In genomic region chr1:9311489-9311888, GRCh38 we compare ENCODE assay signal across 16 cellular contexts. TPM values are rescaled to one million over a fixed set of nuclear protein-coding genes. Genes with fewer than 3 reads are reported as not detected.
DNase-seq lines count a peak whose midpoint lies in the region; ATAC-seq and TF ChIP-seq lines count a peak whose summit lies in the region.
"Had no signal": no experiment of that assay in that cellular context is flagged by ENCODE, and none has a peak within 500 bp of the region (broad histone marks: within the 10 kb centered on the region; RNA-seq: fewer than 3 reads in every experiment).

No MANE protein-coding gene starts in this region.

- 73 to 77% methylated on average over 9 of the region's 9 CpGs for WGBS in esophagus squamous epithelium, 2 donors
- WGBS in neuronal stem cell (ENCODE audit: extremely low coverage in 2 of 2, insufficient read length in 2 of 2, insufficient replicate concordance in 1 of 2), 2 donors: no CpG with 5 or more reads among the region's 9 CpGs

- no peak overlapping the region for H3K4ac ChIP-seq in neuronal stem cell (ENCODE audit: low read length)

- no peaks in the 10 kb centered on the region for H3K27me3 Mint-ChIP-seq in mesothelial cell of epicardium (ENCODE audit: low read depth)
- H3K27me3 Mint-ChIP-seq in stimulated activated naive B cell treated with anti-CD40 and anti-IgM and Interleukin-4, amounts not matched to agents 10 μg/mL and 1 μg/mL and 100 μg/mL, for 72 hours: no peaks in the 10 kb centered on the region
- H3K27me3 Mint-ChIP-seq: CD4-positive, alpha-beta T cell had no signal

- CTCF ChIA-PET in HEK293 (lab: Yijun Ruan, JAX): interaction anchor here (0.6 kb wide), 1 partner anchor 138 kb away, joined by 3 read pairs; no protein-coding TSS in a partner anchor

- no peak for TF ChIP-seq CTCF in HEK293 (tag by site-specific recombination; IDR thresholded peaks at IDR 0.05)
- no peak for TF ChIP-seq CTCF in esophagus squamous epithelium (IDR thresholded peaks at IDR 0.05)
- no peak for TF ChIP-seq CTCF in mesothelial cell of epicardium (IDR thresholded peaks at IDR 0.05; ENCODE audit: unreplicated experiment)

- TF ChIP-seq POLR2A in esophagus squamous epithelium (IDR thresholded peaks at IDR 0.05): no peak

- H2BK15ac ChIP-seq in neuronal stem cell (ENCODE audit: low read length): no peak overlapping the region

- no peak overlapping the region for H2AFZ ChIP-seq in neuronal stem cell (ENCODE audit: low read length)
- H2AFZ ChIP-seq: GM23338 had no signal

- no peaks in the 10 kb centered on the region for H3K9me3 Mint-ChIP-seq in mesothelial cell of epicardium
- no peaks in the 10 kb centered on the region for H3K9me3 Mint-ChIP-seq in stimulated activated naive B cell treated with anti-CD40 and anti-IgM and Interleukin-4, amounts not matched to agents 10 μg/mL and 1 μg/mL and 100 μg/mL, for 72 hours
- H3K9me3 Mint-ChIP-seq: CD4-positive, alpha-beta T cell; GM23338 had no signal

- H3K4me3 Mint-ChIP-seq in mesothelial cell of epicardium: no peak overlapping the region
- H3K4me3 Mint-ChIP-seq in stimulated activated naive B cell treated with anti-CD40 and anti-IgM and Interleukin-4, amounts not matched to agents 10 μg/mL and 1 μg/mL and 100 μg/mL, for 72 hours: no peak overlapping the region
- H3K4me3 Mint-ChIP-seq: CD4-positive, alpha-beta T cell; GM23338 had no signal

- H3K36me3 ChIP-seq in HEK293 (ENCODE audit: control insufficient read depth in 2 of 2, insufficient read depth in 1 of 2, low read length in 2 of 2) (no peaks in the 10 kb centered on the region), esophagus squamous epithelium (peaks cover 0 to 11% (median 0%) of the 10 kb centered on the region in 3 donors), neuronal stem cell (replicated peaks in 1 of 2; ENCODE audit: control insufficient read depth in 2 of 2, insufficient read depth in 2 of 2, low read length in 2 of 2) (no peaks in the 10 kb centered on the region)

- no peak overlapping the region for H4K91ac ChIP-seq in neuronal stem cell (ENCODE audit: low read depth, low read length, poor library complexity)

- no peak overlapping the region for H3K4me3 ChIP-seq in HEK293 (ENCODE audit: low read depth, low read length)
- H3K4me3 ChIP-seq in esophagus squamous epithelium: no peak overlapping the region
- no peak overlapping the region for H3K4me3 ChIP-seq in neuronal stem cell (ENCODE audit: low read length in 2 of 2)
- H3K4me3 ChIP-seq: GM12878, GM23338 had no signal

- H3K4me1 Mint-ChIP-seq in mesothelial cell of epicardium: peaks cover 18% of the 10 kb centered on the region
- peaks cover 14 to 25% of the 10 kb centered on the region in 2 donors for H3K4me1 Mint-ChIP-seq in stimulated activated naive B cell treated with anti-CD40 and anti-IgM and Interleukin-4, amounts not matched to agents 10 μg/mL and 1 μg/mL and 100 μg/mL, for 72 hours
- H3K4me1 Mint-ChIP-seq: GM23338 had no signal

- H3K14ac ChIP-seq in neuronal stem cell (ENCODE audit: low read length): no peak overlapping the region

- peak overlapping the region; percentile 72 for H3K27ac Mint-ChIP-seq in mesothelial cell of epicardium
- no peak overlapping the region for H3K27ac Mint-ChIP-seq in stimulated activated naive B cell treated with anti-CD40 and anti-IgM and Interleukin-4, amounts not matched to agents 10 μg/mL and 1 μg/mL and 100 μg/mL, for 72 hours
- H3K27ac Mint-ChIP-seq: CD4-positive, alpha-beta T cell; GM23338 had no signal

- no peak overlapping the region for H2BK12ac ChIP-seq in neuronal stem cell (ENCODE audit: low read length)

- H3K4me2 ChIP-seq in neuronal stem cell (ENCODE audit: insufficient read depth, low read length, poor library complexity, severe bottlenecking): no peak overlapping the region
- H3K4me2 ChIP-seq: GM23338 had no signal

- H4K8ac ChIP-seq in neuronal stem cell (ENCODE audit: low read depth, low read length): no peak overlapping the region

- H3K36me3 Mint-ChIP-seq in mesothelial cell of epicardium: no peaks in the 10 kb centered on the region
- H3K36me3 Mint-ChIP-seq in stimulated activated naive B cell treated with anti-CD40 and anti-IgM and Interleukin-4, amounts not matched to agents 10 μg/mL and 1 μg/mL and 100 μg/mL, for 72 hours: peaks cover 0 to 2% of the 10 kb centered on the region in 2 donors

- no peak overlapping the region for H3K27ac ChIP-seq in HEK293 (ENCODE audit: extremely low read depth, low read depth, low read length)
- H3K27ac ChIP-seq in esophagus squamous epithelium: peak overlapping the region in 3 of 4 donors; percentile 9 to 28 (median 12)
- H3K27ac ChIP-seq in substantia nigra (ENCODE audit: low read depth, low read length, poor library complexity, severe bottlenecking): peak overlapping the region; percentile 21
- H3K27ac ChIP-seq in neuronal stem cell (replicated peaks; ENCODE audit: low read length): no peak overlapping the region

- no peak overlapping the region for H2BK120ac ChIP-seq in neuronal stem cell (ENCODE audit: low read depth, low read length)

- intact Hi-C loops in esophagus squamous epithelium (cut with DNase I): no loop called here

- DNase-seq in esophagus squamous epithelium (lab: John Stamatoyannopoulos, UW) (no peak), mesothelial cell of epicardium (ENCODE audit: low spot score in 2 of 2, unreplicated experiment in 2 of 2) (no peak), substantia nigra (lab: John Stamatoyannopoulos, UW) (no peak), neuronal stem cell (ENCODE audit: low spot score) (no peak), activated T-cell treated with anti-CD3 and anti-CD28 coated beads for 4 hours (no peak)
- no peak for DNase-seq in stimulated activated naive B cell treated with anti-CD40 and anti-IgM and Interleukin-4, amounts not matched to agents 10 μg/mL and 1 μg/mL and 100 μg/mL, for 72 hours
- DNase-seq: Caco-2; CD4-positive, alpha-beta T cell; MM.1S; NCI-H1092 treated with DMSO at 0.1 percent for 48 hours; SHP77 had no signal

- peaks cover 9% of the 10 kb centered on the region for H3K4me1 ChIP-seq in HEK293 (ENCODE audit: control insufficient read depth, insufficient read depth, low read length)
- peaks cover 40 to 85% (median 60%) of the 10 kb centered on the region in 3 donors for H3K4me1 ChIP-seq in esophagus squamous epithelium
- no peaks in the 10 kb centered on the region for H3K4me1 ChIP-seq in neuronal stem cell (ENCODE audit: control insufficient read depth in 2 of 2, insufficient read depth in 1 of 2, low read depth in 1 of 2, low read length in 2 of 2)

- H3K9ac ChIP-seq in neuronal stem cell (ENCODE audit: low read depth, low read length, poor library complexity): no peak overlapping the region

- H3K9me3 ChIP-seq in HEK293 (ENCODE audit: control insufficient read depth, insufficient read depth, low read depth, low read length) (no peaks in the 10 kb centered on the region), esophagus squamous epithelium (no peaks in the 10 kb centered on the region), neuronal stem cell (replicated peaks in 1 of 2; ENCODE audit: control insufficient read depth in 2 of 2, insufficient read depth in 1 of 2, low read depth in 1 of 2, low read length in 2 of 2) (no peaks in the 10 kb centered on the region)
- H3K9me3 ChIP-seq: Caco-2 had no signal

- no peak for ATAC-seq in GM21529 (IDR thresholded peaks at IDR 0.05; ENCODE audit: unreplicated experiment)
- ATAC-seq in stimulated activated naive B cell treated with anti-CD40 and anti-IgM and Interleukin-4, amounts not matched to agents 10 μg/mL and 1 μg/mL and 100 μg/mL, for 72 hours (replicated peaks): no peak
- ATAC-seq: GM12878, GM23338, HCT116 had no signal

- H3K79me1 ChIP-seq in neuronal stem cell (ENCODE audit: low read depth, low read length): no peaks in the 10 kb centered on the region

- H2AK5ac ChIP-seq in neuronal stem cell (ENCODE audit: low read depth, low read length): no peak overlapping the region

- H2BK5ac ChIP-seq in neuronal stem cell (ENCODE audit: low read length): no peak overlapping the region

- H3K23ac ChIP-seq in neuronal stem cell (ENCODE audit: low read depth, low read length, poor library complexity): no peak overlapping the region

- H3K27me3 ChIP-seq in esophagus squamous epithelium (no peaks in the 10 kb centered on the region), neuronal stem cell (ENCODE audit: control insufficient read depth in 3 of 3, insufficient read depth in 3 of 3, low read depth in 1 of 3, low read length in 3 of 3) (peaks cover 0 to 46% (median 0%) of the 10 kb centered on the region in 3 experiments)

- POLR2A ChIA-PET in HEK293 (lab: Yijun Ruan, JAX): interaction anchor here (0.7 kb wide), 1 partner anchor 12 kb away, joined by 4 read pairs; no protein-coding TSS in a partner anchor

- no peak overlapping the region for H3K18ac ChIP-seq in neuronal stem cell (ENCODE audit: low read length)

TF ChIP-seq in HEK293, 187 proteins besides CTCF, POLR2A, EP300 and RAD21 (continues in another document):
- TF ChIP-seq, protein P1, sequence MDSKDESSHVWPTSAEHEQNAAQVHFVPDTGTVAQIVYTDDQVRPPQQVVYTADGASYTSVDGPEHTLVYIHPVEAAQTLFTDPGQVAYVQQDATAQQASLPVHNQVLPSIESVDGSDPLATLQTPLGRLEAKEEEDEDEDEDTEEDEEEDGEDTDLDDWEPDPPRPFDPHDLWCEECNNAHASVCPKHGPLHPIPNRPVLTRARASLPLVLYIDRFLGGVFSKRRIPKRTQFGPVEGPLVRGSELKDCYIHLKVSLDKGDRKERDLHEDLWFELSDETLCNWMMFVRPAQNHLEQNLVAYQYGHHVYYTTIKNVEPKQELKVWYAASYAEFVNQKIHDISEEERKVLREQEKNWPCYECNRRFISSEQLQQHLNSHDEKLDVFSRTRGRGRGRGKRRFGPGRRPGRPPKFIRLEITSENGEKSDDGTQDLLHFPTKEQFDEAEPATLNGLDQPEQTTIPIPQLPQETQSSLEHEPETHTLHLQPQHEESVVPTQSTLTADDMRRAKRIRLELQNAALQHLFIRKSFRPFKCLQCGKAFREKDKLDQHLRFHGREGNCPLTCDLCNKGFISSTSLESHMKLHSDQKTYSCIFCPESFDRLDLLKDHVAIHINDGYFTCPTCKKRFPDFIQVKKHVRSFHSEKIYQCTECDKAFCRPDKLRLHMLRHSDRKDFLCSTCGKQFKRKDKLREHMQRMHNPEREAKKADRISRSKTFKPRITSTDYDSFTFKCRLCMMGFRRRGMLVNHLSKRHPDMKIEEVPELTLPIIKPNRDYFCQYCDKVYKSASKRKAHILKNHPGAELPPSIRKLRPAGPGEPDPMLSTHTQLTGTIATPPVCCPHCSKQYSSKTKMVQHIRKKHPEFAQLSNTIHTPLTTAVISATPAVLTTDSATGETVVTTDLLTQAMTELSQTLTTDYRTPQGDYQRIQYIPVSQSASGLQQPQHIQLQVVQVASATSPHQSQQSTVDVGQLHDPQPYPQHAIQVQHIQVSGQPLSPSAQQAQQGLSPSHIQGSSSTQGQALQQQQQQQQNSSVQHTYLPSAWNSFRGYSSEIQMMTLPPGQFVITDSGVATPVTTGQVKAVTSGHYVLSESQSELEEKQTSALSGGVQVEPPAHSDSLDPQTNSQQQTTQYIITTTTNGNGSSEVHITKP (tag by site-specific recombination; IDR thresholded peaks at IDR 0.05): peak; percentile 57; the same call in 1 of the 2 replicates

RNA-seq across cellular contexts. Expression of gene SPSB1, which starts 18.8 kb away (rescaled TPM):
- 10 to 100 TPM; 15.2 to 35.5 (median 25.2) TPM for total RNA-seq in esophagus squamous epithelium
- 22.0 to 24.8 TPM (median 23.9 TPM) in 3 replicates for total RNA-seq in mesothelial cell of epicardium
- 5.2 TPM for polyA plus RNA-seq in neuronal stem cell (2013, experiment 1 of 2)
- polyA plus RNA-seq in neuronal stem cell (2013, experiment 2 of 2): 5.1 TPM

Comparison
In these comparisons a context has a peak if more than half of its experiments do, and no peak if none do; other contexts are left out.
1. H3K27ac ChIP-seq: peak in esophagus squamous epithelium (3 of 4) and substantia nigra (single experiment); none in HEK293 (single experiment) and neuronal stem cell (single experiment).